Comparison of ENCODE assay signal across 1 cellular context in genomic region chr12:56158029-56158925, GRCh38.
TF ChIP-seq lines count a peak whose summit lies in the region.

Gene MYL6 (plus strand): TSS chr12:56158359. CDS start chr12:56158402, 43 bp downstream.

TF ChIP-seq in HepG2, 621 proteins besides CTCF, POLR2A, EP300 and RAD21 (continued from another document and continues in another):
- TF ChIP-seq, protein P1, sequence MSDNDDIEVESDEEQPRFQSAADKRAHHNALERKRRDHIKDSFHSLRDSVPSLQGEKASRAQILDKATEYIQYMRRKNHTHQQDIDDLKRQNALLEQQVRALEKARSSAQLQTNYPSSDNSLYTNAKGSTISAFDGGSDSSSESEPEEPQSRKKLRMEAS (IDR thresholded peaks at IDR 0.05) = no peak
- TF ChIP-seq, protein P2, sequence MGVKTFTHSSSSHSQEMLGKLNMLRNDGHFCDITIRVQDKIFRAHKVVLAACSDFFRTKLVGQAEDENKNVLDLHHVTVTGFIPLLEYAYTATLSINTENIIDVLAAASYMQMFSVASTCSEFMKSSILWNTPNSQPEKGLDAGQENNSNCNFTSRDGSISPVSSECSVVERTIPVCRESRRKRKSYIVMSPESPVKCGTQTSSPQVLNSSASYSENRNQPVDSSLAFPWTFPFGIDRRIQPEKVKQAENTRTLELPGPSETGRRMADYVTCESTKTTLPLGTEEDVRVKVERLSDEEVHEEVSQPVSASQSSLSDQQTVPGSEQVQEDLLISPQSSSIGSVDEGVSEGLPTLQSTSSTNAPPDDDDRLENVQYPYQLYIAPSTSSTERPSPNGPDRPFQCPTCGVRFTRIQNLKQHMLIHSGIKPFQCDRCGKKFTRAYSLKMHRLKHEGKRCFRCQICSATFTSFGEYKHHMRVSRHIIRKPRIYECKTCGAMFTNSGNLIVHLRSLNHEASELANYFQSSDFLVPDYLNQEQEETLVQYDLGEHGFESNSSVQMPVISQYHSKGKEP (CRISPR knock-in tag; IDR thresholded peaks at IDR 0.05) = no peak
- TF ChIP-seq SP4 (CRISPR knock-in tag; IDR thresholded peaks at IDR 0.05) = no peak
- peak; percentile 37; the same call in 1 of the 2 replicates for TF ChIP-seq ZNF614 (CRISPR knock-in tag; IDR thresholded peaks at IDR 0.05; ENCODE audit: borderline replicate concordance)
- no peak for TF ChIP-seq MATR3 (CRISPR knock-in tag; IDR thresholded peaks at IDR 0.05)
- TF ChIP-seq, protein P3, sequence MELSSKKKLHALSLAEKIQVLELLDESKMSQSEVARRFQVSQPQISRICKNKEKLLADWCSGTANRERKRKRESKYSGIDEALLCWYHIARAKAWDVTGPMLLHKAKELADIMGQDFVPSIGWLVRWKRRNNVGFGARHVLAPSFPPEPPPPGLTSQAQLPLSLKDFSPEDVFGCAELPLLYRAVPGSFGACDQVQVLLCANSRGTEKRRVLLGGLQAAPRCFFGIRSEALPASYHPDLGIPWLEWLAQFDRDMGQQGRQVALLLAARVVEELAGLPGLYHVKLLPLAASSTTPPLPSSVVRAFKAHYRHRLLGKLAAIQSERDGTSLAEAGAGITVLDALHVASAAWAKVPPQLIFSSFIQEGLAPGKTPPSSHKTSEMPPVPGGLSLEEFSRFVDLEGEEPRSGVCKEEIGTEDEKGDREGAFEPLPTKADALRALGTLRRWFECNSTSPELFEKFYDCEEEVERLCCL (CRISPR knock-in tag; IDR thresholded peaks at IDR 0.05; ENCODE audit: borderline replicate concordance) = no peak
- no peak for TF ChIP-seq ZNF720 (CRISPR knock-in tag; IDR thresholded peaks at IDR 0.05)
- TF ChIP-seq ZNF235 (CRISPR knock-in tag; IDR thresholded peaks at IDR 0.05; ENCODE audit: borderline replicate concordance) = peak; percentile 64; the same call in 1 of the 2 replicates
- TF ChIP-seq ZFP1 (CRISPR knock-in tag; IDR thresholded peaks at IDR 0.05) = no peak
- TF ChIP-seq ZEB1 (IDR thresholded peaks at IDR 0.05; ENCODE audit: insufficient replicate concordance, low read depth) = no peak
- TF ChIP-seq, protein P4, sequence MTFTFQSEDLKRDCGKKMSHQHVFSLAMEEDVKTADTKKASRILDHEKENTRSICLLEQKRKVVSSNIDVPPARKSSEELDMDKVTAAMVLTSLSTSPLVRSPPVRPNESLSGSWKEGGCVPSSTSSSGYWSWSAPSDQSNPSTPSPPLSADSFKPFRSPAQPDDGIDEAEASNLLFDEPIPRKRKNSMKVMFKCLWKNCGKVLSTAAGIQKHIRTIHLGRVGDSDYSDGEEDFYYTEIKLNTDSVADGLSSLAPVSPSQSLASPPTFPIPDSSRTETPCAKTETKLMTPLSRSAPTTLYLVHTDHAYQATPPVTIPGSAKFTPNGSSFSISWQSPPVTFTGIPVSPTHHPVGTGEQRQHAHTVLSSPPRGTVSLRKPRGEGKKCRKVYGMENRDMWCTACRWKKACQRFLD (CRISPR knock-in tag; IDR thresholded peaks at IDR 0.05; ENCODE audit: borderline replicate concordance) = no peak
- TF ChIP-seq NCOR1 (IDR thresholded peaks at IDR 0.05; ENCODE audit: borderline replicate concordance, low read length) = peak; percentile 21; the same call in 1 of the 2 replicates
- TF ChIP-seq, protein P5, sequence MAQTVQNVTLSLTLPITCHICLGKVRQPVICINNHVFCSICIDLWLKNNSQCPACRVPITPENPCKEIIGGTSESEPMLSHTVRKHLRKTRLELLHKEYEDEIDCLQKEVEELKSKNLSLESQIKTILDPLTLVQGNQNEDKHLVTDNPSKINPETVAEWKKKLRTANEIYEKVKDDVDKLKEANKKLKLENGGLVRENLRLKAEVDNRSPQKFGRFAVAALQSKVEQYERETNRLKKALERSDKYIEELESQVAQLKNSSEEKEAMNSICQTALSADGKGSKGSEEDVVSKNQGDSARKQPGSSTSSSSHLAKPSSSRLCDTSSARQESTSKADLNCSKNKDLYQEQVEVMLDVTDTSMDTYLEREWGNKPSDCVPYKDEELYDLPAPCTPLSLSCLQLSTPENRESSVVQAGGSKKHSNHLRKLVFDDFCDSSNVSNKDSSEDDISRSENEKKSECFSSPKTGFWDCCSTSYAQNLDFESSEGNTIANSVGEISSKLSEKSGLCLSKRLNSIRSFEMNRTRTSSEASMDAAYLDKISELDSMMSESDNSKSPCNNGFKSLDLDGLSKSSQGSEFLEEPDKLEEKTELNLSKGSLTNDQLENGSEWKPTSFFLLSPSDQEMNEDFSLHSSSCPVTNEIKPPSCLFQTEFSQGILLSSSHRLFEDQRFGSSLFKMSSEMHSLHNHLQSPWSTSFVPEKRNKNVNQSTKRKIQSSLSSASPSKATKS (CRISPR knock-in tag; IDR thresholded peaks at IDR 0.05) = no peak
- no peak for TF ChIP-seq RARG (CRISPR knock-in tag; IDR thresholded peaks at IDR 0.05; ENCODE audit: low read depth)
- no peak for TF ChIP-seq ONECUT2 (CRISPR knock-in tag; IDR thresholded peaks at IDR 0.05)
- no peak for TF ChIP-seq MIXL1 (CRISPR knock-in tag; IDR thresholded peaks at IDR 0.05)
- TF ChIP-seq HNRNPL (IDR thresholded peaks at IDR 0.05; ENCODE audit: low read depth, low read length) = no peak
- TF ChIP-seq GATA4 (IDR thresholded peaks at IDR 0.05; ENCODE audit: borderline replicate concordance, low read depth) = peak; percentile 87; the same call in 1 of the 2 replicates
- TF ChIP-seq ZNF761 (CRISPR knock-in tag; conservative IDR thresholded peaks at IDR 0.05) = no peak
- TF ChIP-seq ZBTB42 (CRISPR knock-in tag; IDR thresholded peaks at IDR 0.05) = no peak
- TF ChIP-seq SKI (IDR thresholded peaks at IDR 0.05; ENCODE audit: partially characterized antibody) = no peak
- no peak for TF ChIP-seq ZNF646 (CRISPR knock-in tag; IDR thresholded peaks at IDR 0.05)
- no peak for TF ChIP-seq PTBP1 (IDR thresholded peaks at IDR 0.05; ENCODE audit: low read depth, low read length, poor library complexity, severe bottlenecking)
- TF ChIP-seq RBM22 (optimal IDR thresholded peaks at IDR 0.05; ENCODE audit: low read length) = peak; percentile 77
- no peak for TF ChIP-seq ZNF687 (CRISPR knock-in tag; IDR thresholded peaks at IDR 0.05)
- TF ChIP-seq RBFOX2 (IDR thresholded peaks at IDR 0.05; ENCODE audit: low read depth, low read length) = peak; percentile 60
- peak; percentile 75; the same call in 1 of the 2 replicates for TF ChIP-seq JUN (CRISPR knock-in tag; IDR thresholded peaks at IDR 0.05)
- TF ChIP-seq CENPX (CRISPR knock-in tag; IDR thresholded peaks at IDR 0.05) = no peak
- TF ChIP-seq, protein P6, sequence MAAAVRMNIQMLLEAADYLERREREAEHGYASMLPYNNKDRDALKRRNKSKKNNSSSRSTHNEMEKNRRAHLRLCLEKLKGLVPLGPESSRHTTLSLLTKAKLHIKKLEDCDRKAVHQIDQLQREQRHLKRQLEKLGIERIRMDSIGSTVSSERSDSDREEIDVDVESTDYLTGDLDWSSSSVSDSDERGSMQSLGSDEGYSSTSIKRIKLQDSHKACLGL (CRISPR knock-in tag; IDR thresholded peaks at IDR 0.05) = no peak
- TF ChIP-seq SOX5 (CRISPR knock-in tag; IDR thresholded peaks at IDR 0.05; ENCODE audit: borderline replicate concordance) = no peak
- TF ChIP-seq ARHGAP35 (CRISPR knock-in tag; IDR thresholded peaks at IDR 0.05; ENCODE audit: borderline replicate concordance) = peak; percentile 48; the same call in 1 of the 2 replicates
- no peak for TF ChIP-seq ATAD3A (CRISPR knock-in tag; IDR thresholded peaks at IDR 0.05)
- TF ChIP-seq, protein P7, sequence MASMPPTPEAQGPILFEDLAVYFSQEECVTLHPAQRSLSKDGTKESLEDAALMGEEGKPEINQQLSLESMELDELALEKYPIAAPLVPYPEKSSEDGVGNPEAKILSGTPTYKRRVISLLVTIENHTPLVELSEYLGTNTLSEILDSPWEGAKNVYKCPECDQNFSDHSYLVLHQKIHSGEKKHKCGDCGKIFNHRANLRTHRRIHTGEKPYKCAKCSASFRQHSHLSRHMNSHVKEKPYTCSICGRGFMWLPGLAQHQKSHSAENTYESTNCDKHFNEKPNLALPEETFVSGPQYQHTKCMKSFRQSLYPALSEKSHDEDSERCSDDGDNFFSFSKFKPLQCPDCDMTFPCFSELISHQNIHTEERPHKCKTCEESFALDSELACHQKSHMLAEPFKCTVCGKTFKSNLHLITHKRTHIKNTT (CRISPR knock-in tag; IDR thresholded peaks at IDR 0.05) = no peak
- TF ChIP-seq STAG1 (CRISPR knock-in tag; IDR thresholded peaks at IDR 0.05) = no peak
- TF ChIP-seq, protein P8, sequence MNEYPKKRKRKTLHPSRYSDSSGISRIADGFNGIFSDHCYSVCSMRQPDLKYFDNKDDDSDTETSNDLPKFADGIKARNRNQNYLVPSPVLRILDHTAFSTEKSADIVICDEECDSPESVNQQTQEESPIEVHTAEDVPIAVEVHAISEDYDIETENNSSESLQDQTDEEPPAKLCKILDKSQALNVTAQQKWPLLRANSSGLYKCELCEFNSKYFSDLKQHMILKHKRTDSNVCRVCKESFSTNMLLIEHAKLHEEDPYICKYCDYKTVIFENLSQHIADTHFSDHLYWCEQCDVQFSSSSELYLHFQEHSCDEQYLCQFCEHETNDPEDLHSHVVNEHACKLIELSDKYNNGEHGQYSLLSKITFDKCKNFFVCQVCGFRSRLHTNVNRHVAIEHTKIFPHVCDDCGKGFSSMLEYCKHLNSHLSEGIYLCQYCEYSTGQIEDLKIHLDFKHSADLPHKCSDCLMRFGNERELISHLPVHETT (CRISPR knock-in tag; conservative IDR thresholded peaks at IDR 0.05) = no peak
